In the genomic region with DNA sequence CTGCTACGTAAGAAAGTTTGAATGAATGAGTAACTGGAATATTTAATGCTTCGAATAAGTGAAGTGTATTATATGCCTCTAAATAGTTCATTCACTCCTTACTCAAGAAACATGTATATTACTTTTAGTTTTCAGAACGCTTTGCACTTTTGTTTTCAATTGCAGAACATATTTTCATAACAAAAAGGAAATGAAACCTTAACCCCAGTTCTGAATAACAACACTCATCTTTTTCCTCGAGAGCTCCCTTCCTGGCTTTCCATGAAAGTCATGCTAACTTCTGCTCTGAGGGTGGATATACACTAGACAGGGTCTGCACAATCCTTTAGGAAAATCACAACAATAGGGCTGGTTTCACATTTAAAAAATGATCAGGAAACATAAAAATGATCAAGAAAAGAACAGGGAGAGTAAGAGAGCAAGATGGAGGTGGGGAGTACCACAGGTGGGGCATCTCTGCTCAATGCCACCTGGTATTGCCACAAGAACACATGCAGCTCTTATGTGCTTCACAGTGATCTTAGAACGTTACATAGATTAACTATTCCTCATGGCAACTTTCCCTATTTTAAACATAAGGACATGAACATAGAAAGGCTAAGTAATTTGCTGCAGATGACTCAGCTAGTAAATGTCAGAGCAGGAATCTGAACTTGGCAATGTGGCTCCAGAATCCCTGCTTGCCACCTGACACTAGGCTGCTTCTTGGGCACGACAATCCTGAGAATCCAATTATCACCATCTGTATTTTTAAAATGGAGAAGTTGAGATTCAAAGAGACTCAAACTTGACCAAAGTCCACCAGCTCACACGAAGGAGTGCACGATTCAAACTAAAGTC, we compare ENCODE assay signal across 13 cellular contexts.
A peak's percentile ranks its signal among the peaks of the same experiment; 100 is the strongest.
DNase-seq lines count a peak whose midpoint lies in the region; ATAC-seq, FAIRE-seq and TF ChIP-seq lines count a peak whose summit lies in the region.
"Had no signal": no experiment of that assay in that cellular context is flagged by ENCODE, and none has a peak within 500 bp of the region (broad histone marks: within the 10 kb centered on the region; RNA-seq: fewer than 3 reads in every experiment).

No MANE protein-coding gene starts in this region.

- FAIRE-seq in frontal cortex (lab: Jason Lieb, UNC) = no peak

- H3K9me3 ChIP-seq in colonic mucosa = no peaks in the 10 kb centered on the region

- no peaks in the 10 kb centered on the region for H3K27me3 ChIP-seq in colonic mucosa
- H3K27me3 ChIP-seq: tibial artery had no signal

- DNase-seq in colonic mucosa (no peak), frontal cortex (ENCODE audit: low spot score in 2 of 2) (no peak), nephron progenitor cell (no peak), ecto neural progenitor cell (ENCODE audit: low spot score) (no peak), D341Med (ENCODE audit: low spot score) (no peak)
- DNase-seq: activated T-cell treated with anti-CD3 and anti-CD28 coated beads for 4 hours; dermis blood vessel endothelial cell; naive thymus-derived CD4-positive, alpha-beta T cell; NCI-H1694; tibial artery had no signal

- H3K27ac ChIP-seq in colonic mucosa = peak overlapping the region; percentile 41
- H3K27ac ChIP-seq: tibial artery had no signal

- no peak overlapping the region for H3K4me3 ChIP-seq in colonic mucosa
- H3K4me3 ChIP-seq: tibial artery had no signal

- H3K4me3 Mint-ChIP-seq in nephron progenitor cell = no peak overlapping the region

- TF ChIP-seq CTCF in colonic mucosa (IDR thresholded peaks at IDR 0.05) (no peak), nephron progenitor cell (IDR thresholded peaks at IDR 0.05) (no peak)

- H3K9ac ChIP-seq in colonic mucosa (ENCODE audit: low read depth in 2 of 2, low read length in 2 of 2) = no peak overlapping the region

- no peaks in the 10 kb centered on the region for H3K4me1 ChIP-seq in colonic mucosa

- ATAC-seq in GM18511 (IDR thresholded peaks at IDR 0.05; ENCODE audit: unreplicated experiment) (peak; percentile 77), GM19468 (IDR thresholded peaks at IDR 0.05; ENCODE audit: extremely low read depth, unreplicated experiment) (peak; percentile 58), HG03103 (IDR thresholded peaks at IDR 0.05; ENCODE audit: low read depth, unreplicated experiment) (peak; percentile 50)
- ATAC-seq: naive thymus-derived CD4-positive, alpha-beta T cell had no signal

- H3K27me3 Mint-ChIP-seq in nephron progenitor cell (ENCODE audit: low read depth, poor library complexity) = peaks cover under 1% of the 10 kb centered on the region
- H3K27me3 Mint-ChIP-seq: naive thymus-derived CD4-positive, alpha-beta T cell had no signal

- H3K36me3 ChIP-seq in colonic mucosa = no peaks in the 10 kb centered on the region

- H3K9me3 Mint-ChIP-seq in nephron progenitor cell = peaks cover 20% of the 10 kb centered on the region

- peaks cover 25% of the 10 kb centered on the region for H3K4me1 Mint-ChIP-seq in nephron progenitor cell

- no peak overlapping the region for H3K27ac Mint-ChIP-seq in nephron progenitor cell

- intact Hi-C loops in colonic mucosa (cut with DNase I) = no loop called here

- H3K36me3 Mint-ChIP-seq in nephron progenitor cell (ENCODE audit: low read depth) = peaks cover 17% of the 10 kb centered on the region
